Comparison of ENCODE assay signal across 2 cellular contexts in the genomic region with DNA sequence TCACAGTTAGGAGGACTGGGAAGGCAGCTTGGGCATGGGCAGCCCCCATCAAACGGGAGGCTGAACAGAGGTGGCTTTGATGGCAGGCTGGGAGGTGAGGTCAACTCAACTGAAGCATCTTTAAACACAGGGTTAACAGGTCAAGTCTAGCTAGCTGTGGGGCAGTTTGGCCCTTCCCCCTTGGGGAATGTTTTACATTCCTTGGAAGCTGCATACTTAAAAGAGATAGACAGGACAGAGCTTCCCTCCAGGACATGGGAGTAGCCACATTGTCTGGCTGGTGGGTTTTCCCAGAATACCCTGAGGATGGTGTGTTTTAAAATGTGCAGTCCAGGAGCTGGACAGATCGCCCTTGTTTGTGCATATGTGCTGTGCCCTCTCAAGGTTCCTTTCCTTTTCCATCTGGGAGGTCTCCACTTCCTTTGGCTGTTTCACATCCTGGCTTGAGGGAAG.
A peak's percentile ranks its signal among the peaks of the same experiment; 100 is the strongest.
TF ChIP-seq lines count a peak whose summit lies in the region.

No MANE protein-coding gene starts in this region.

TF ChIP-seq in HCT116, 20 proteins besides CTCF, POLR2A, EP300 and RAD21:
- TF ChIP-seq, protein P1, sequence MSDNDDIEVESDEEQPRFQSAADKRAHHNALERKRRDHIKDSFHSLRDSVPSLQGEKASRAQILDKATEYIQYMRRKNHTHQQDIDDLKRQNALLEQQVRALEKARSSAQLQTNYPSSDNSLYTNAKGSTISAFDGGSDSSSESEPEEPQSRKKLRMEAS (IDR thresholded peaks at IDR 0.05) = no peak
- TF ChIP-seq CEBPB (IDR thresholded peaks at IDR 0.05; ENCODE audit: low read depth) (no peak), SRF (IDR thresholded peaks at IDR 0.05; ENCODE audit: low read depth) (no peak), POLR2AphosphoS5 (IDR thresholded peaks at IDR 0.05; ENCODE audit: low read depth, low read length) (no peak), FOSL1 (IDR thresholded peaks at IDR 0.05; ENCODE audit: low read depth) (no peak), ZFX (IDR thresholded peaks at IDR 0.05) (no peak)
- TF ChIP-seq, protein P2, sequence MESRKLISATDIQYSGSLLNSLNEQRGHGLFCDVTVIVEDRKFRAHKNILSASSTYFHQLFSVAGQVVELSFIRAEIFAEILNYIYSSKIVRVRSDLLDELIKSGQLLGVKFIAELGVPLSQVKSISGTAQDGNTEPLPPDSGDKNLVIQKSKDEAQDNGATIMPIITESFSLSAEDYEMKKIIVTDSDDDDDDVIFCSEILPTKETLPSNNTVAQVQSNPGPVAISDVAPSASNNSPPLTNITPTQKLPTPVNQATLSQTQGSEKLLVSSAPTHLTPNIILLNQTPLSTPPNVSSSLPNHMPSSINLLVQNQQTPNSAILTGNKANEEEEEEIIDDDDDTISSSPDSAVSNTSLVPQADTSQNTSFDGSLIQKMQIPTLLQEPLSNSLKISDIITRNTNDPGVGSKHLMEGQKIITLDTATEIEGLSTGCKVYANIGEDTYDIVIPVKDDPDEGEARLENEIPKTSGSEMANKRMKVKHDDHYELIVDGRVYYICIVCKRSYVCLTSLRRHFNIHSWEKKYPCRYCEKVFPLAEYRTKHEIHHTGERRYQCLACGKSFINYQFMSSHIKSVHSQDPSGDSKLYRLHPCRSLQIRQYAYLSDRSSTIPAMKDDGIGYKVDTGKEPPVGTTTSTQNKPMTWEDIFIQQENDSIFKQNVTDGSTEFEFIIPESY (IDR thresholded peaks at IDR 0.05; ENCODE audit: extremely low read depth, insufficient replicate concordance, low read length) = no peak

TF ChIP-seq in H1, 55 proteins besides CTCF, POLR2A, EP300 and RAD21:
- no peak for TF ChIP-seq EGR1 (IDR thresholded peaks at IDR 0.05; ENCODE audit: borderline replicate concordance, low read depth, low read length)
- peak; percentile 67; the same call in 1 of the 2 replicates for TF ChIP-seq SP1 (IDR thresholded peaks at IDR 0.05; ENCODE audit: low read depth, low read length)
- TF ChIP-seq NANOG (IDR thresholded peaks at IDR 0.05; ENCODE audit: insufficient read depth, low read depth, low read length, poor library complexity, severe bottlenecking) = no peak
- TF ChIP-seq TEAD4 (IDR thresholded peaks at IDR 0.05; ENCODE audit: low read depth, low read length) = peak; percentile 86
